ENCODE assay signal across 22 cellular contexts in the genomic region with DNA sequence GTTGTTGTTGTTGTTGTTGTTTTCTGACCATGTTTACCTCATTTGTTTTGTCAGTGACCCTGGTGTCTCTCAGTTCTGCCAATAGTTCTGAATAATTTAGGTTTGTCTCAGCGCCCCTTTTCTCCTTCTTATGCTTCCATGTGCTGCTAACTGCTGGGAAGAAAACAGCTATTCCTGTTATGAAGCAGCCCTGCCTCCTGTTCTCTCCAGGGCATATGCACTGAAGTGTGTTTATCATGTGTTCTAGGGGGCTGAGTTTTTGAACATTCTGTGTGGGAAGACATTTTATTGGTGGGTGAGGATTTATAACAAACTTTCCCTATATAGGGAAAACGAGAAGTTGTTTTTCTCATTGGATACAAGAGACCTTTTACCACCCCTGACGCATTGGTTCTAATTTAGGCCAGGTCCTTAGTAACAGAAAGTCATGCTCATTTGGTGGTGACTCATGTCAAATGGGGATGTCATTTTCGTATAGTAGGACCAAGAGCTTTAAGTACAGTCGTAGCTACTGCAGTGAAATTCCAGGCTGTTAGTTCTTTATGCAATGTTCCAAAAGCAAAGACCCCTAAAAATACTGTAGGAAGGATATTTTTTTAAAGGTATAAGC.
DNase-seq lines count a peak whose midpoint lies in the region; ATAC-seq, FAIRE-seq and TF ChIP-seq lines count a peak whose summit lies in the region.
"Had no signal": no experiment of that assay in that cellular context is flagged by ENCODE, and none has a peak within 500 bp of the region (broad histone marks: within the 10 kb centered on the region; RNA-seq: fewer than 3 reads in every experiment).

No MANE protein-coding gene starts in this region.

- no peaks in the 10 kb centered on the region for H3K79me2 ChIP-seq in astrocyte (ENCODE audit: insufficient read depth, low read length)

- no peak for ATAC-seq in HG03378 (IDR thresholded peaks at IDR 0.05; ENCODE audit: unreplicated experiment)
- no peak for ATAC-seq in HG02970 (IDR thresholded peaks at IDR 0.05; ENCODE audit: low FRiP score, unreplicated experiment)
- no peak for ATAC-seq in mucosa of descending colon
- ATAC-seq: activated CD8-positive, alpha-beta memory T cell treated with anti-CD3 and anti-CD28 coated beads, Interleukin-2, amount 10 ng/mL, durations not matched to agents 7 days and 5 days; activated T-helper 17 cell treated with anti-CD3 and anti-CD28 coated beads, Interleukin-2, amount 50 U/mL, for 72 hours; gastrocnemius medialis had no signal

- no peaks in the 10 kb centered on the region for H3K36me3 Mint-ChIP-seq in astrocyte (ENCODE audit: low read depth, unreplicated experiment)
- H3K36me3 Mint-ChIP-seq: activated CD8-positive, alpha-beta memory T cell treated with anti-CD3 and anti-CD28 coated beads, Interleukin-2, amount 10 ng/mL, durations not matched to agents 7 days and 5 days; activated naive CD8-positive, alpha-beta T cell treated with anti-CD3 and anti-CD28 coated beads, Interleukin-2, amount 10 ng/mL, durations not matched to agents 7 days and 5 days; memory B cell had no signal

- no peaks in the 10 kb centered on the region for H3K9me3 Mint-ChIP-seq in astrocyte (ENCODE audit: unreplicated experiment)
- H3K9me3 Mint-ChIP-seq: activated naive CD8-positive, alpha-beta T cell treated with anti-CD3 and anti-CD28 coated beads, Interleukin-2, amount 10 ng/mL, durations not matched to agents 7 days and 5 days; activated T-helper 17 cell treated with anti-CD3 and anti-CD28 coated beads, Interleukin-2, amount 50 U/mL, for 72 hours; dendritic cell treated with granulocyte-macrophage colony-stimulating factor and Interleukin-4, amounts not matched to agents 40 ng/mL and 50 ng/mL, for 4 days; memory B cell; nephron had no signal

- no peak overlapping the region for H3K9ac ChIP-seq in astrocyte (ENCODE audit: low read length)

- peaks cover 20% of the 10 kb centered on the region for H3K4me1 Mint-ChIP-seq in astrocyte (ENCODE audit: low read depth, unreplicated experiment)
- H3K4me1 Mint-ChIP-seq: activated T-helper 17 cell treated with anti-CD3 and anti-CD28 coated beads, Interleukin-2, amount 50 U/mL, for 72 hours had no signal

- H2AFZ ChIP-seq in astrocyte (ENCODE audit: low read depth, low read length), result no peak overlapping the region

- H3K4me2 ChIP-seq in astrocyte (ENCODE audit: low read length), result peak overlapping the region; percentile 17

- H3K36me3 ChIP-seq in astrocyte (ENCODE audit: insufficient read depth, low read length), result no peaks in the 10 kb centered on the region
- H3K36me3 ChIP-seq in mucosa of descending colon (ENCODE audit: low read depth), result no peaks in the 10 kb centered on the region
- H3K36me3 ChIP-seq: gastrocnemius medialis had no signal

- no peak for TF ChIP-seq CTCF in astrocyte (IDR thresholded peaks at IDR 0.05; ENCODE audit: insufficient read depth, low read depth, low read length)
- no peak for TF ChIP-seq CTCF in mucosa of descending colon (IDR thresholded peaks at IDR 0.05)

- peak overlapping the region; percentile 12 for H3K27ac ChIP-seq in astrocyte (ENCODE audit: low read depth, low read length)
- H3K27ac ChIP-seq: gastrocnemius medialis had no signal

- H3K27me3 ChIP-seq in astrocyte (ENCODE audit: insufficient read depth, low read length), result no peaks in the 10 kb centered on the region
- H3K27me3 ChIP-seq: gastrocnemius medialis had no signal

- no peak overlapping the region for H3K4me3 Mint-ChIP-seq in astrocyte (ENCODE audit: unreplicated experiment)
- H3K4me3 Mint-ChIP-seq: activated CD8-positive, alpha-beta memory T cell treated with anti-CD3 and anti-CD28 coated beads, Interleukin-2, amount 10 ng/mL, durations not matched to agents 7 days and 5 days; activated naive CD8-positive, alpha-beta T cell treated with anti-CD3 and anti-CD28 coated beads, Interleukin-2, amount 10 ng/mL, durations not matched to agents 7 days and 5 days; activated T-helper 17 cell treated with anti-CD3 and anti-CD28 coated beads, Interleukin-2, amount 50 U/mL, for 72 hours; dendritic cell treated with granulocyte-macrophage colony-stimulating factor and Interleukin-4, amounts not matched to agents 40 ng/mL and 50 ng/mL, for 4 days; memory B cell; nephron had no signal

- no peaks in the 10 kb centered on the region for H3K27me3 Mint-ChIP-seq in astrocyte (ENCODE audit: low read depth, unreplicated experiment)
- H3K27me3 Mint-ChIP-seq: activated T-helper 17 cell treated with anti-CD3 and anti-CD28 coated beads, Interleukin-2, amount 50 U/mL, for 72 hours; dendritic cell treated with granulocyte-macrophage colony-stimulating factor and Interleukin-4, amounts not matched to agents 40 ng/mL and 50 ng/mL, for 4 days; memory B cell had no signal

- no peaks in the 10 kb centered on the region for H4K20me1 ChIP-seq in astrocyte (ENCODE audit: insufficient read depth, low read length)

- FAIRE-seq in astrocyte (lab: Jason Lieb, UNC), result peak; percentile 43
- FAIRE-seq: H1 had no signal

- H3K9me3 ChIP-seq in astrocyte (ENCODE audit: insufficient read depth, low read depth, low read length) (no peaks in the 10 kb centered on the region), mucosa of descending colon (no peaks in the 10 kb centered on the region)
- H3K9me3 ChIP-seq: gastrocnemius medialis had no signal

- H3K4me3 ChIP-seq in astrocyte (ENCODE audit: insufficient read depth, low read depth, low read length) (no peak overlapping the region), mucosa of descending colon (no peak overlapping the region)
- H3K4me3 ChIP-seq: gastrocnemius medialis had no signal

- DNase-seq in CD1c-positive myeloid dendritic cell (ENCODE audit: extremely low spot score), result peak; percentile 74
- peak; percentile 26 for DNase-seq in HCEC 1CT
- peak; percentile 61 for DNase-seq in astrocyte (ENCODE audit: low read depth)
- DNase-seq in myocyte (ENCODE audit: low read depth), result peak; percentile 50
- no peak for DNase-seq in mucosa of descending colon
- DNase-seq in superior temporal gyrus (ENCODE audit: extremely low spot score), result no peak
- DNase-seq: activated CD4-positive, alpha-beta T cell treated with anti-CD3 and anti-CD28 coated beads for 48 hours; activated CD8-positive, alpha-beta memory T cell treated with anti-CD3 and anti-CD28 coated beads, Interleukin-2, amount 10 ng/mL, durations not matched to agents 7 days and 5 days; activated naive CD8-positive, alpha-beta T cell treated with anti-CD3 and anti-CD28 coated beads, Interleukin-2, amount 10 ng/mL, durations not matched to agents 7 days and 5 days; DND-41; gastrocnemius medialis; kidney glomerular epithelial cell; stimulated activated CD4-positive, alpha-beta T cell treated with anti-CD3 and anti-CD28 coated beads, Interleukin-12 subunit alpha, Interleukin-12 subunit beta, amount 100 ng/mL, for 4 hours; stimulated activated CD8-positive, alpha-beta memory T cell treated with anti-CD3 and anti-CD28 coated beads, Interleukin-4, amount 100 ng/mL, for 48 hours; SW 1271 had no signal

- no peak overlapping the region for H3K27ac Mint-ChIP-seq in astrocyte (ENCODE audit: unreplicated experiment)
- H3K27ac Mint-ChIP-seq: activated CD8-positive, alpha-beta memory T cell treated with anti-CD3 and anti-CD28 coated beads, Interleukin-2, amount 10 ng/mL, durations not matched to agents 7 days and 5 days; activated naive CD8-positive, alpha-beta T cell treated with anti-CD3 and anti-CD28 coated beads, Interleukin-2, amount 10 ng/mL, durations not matched to agents 7 days and 5 days; activated T-helper 17 cell treated with anti-CD3 and anti-CD28 coated beads, Interleukin-2, amount 50 U/mL, for 72 hours; dendritic cell treated with granulocyte-macrophage colony-stimulating factor and Interleukin-4, amounts not matched to agents 40 ng/mL and 50 ng/mL, for 4 days; memory B cell; nephron had no signal

- intact Hi-C loops in mucosa of descending colon (cut with DNase I, micrococcal nuclease), result no loop called here

- H3K4me1 ChIP-seq in astrocyte (ENCODE audit: insufficient read depth, low read length) (no peaks in the 10 kb centered on the region), mucosa of descending colon (ENCODE audit: low read depth) (no peaks in the 10 kb centered on the region)
- H3K4me1 ChIP-seq: gastrocnemius medialis had no signal

Comparison
In these comparisons a context has a peak if more than half of its experiments do, and no peak if none do; other contexts are left out.
1. DNase-seq: peak in CD1c-positive myeloid dendritic cell (single experiment), HCEC 1CT (single experiment), astrocyte (single experiment) and myocyte (single experiment); none in mucosa of descending colon (0 of 3) and superior temporal gyrus (single experiment).